Comparison of ENCODE assay signal across 13 cellular contexts in the genomic region with DNA sequence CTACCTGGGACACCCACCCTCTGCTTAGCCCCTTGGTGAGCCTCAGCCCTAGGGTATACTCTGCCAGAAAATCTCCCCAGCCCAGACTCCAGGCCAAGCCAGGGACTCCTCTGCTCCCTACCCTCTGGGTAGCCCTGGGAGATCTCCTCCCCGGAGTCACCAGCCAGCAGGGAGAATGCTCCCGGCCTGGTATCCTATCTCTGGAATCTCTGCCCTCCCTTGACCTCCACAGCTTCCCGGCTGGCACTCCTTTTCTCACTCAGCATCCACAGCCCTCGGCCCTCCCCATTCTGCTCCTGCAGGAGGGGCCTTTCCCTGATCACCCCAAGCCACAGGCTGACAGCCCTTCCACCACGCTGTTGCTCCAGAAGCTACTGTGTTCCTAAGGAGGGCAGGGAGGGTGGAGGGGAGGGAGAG. TPM values are rescaled to one million over a fixed set of nuclear protein-coding genes. Genes with fewer than 3 reads are reported as not detected.
A peak's percentile ranks its signal among the peaks of the same experiment; 100 is the strongest.
DNase-seq lines count a peak whose midpoint lies in the region; ATAC-seq, FAIRE-seq and TF ChIP-seq lines count a peak whose summit lies in the region.
"Had no signal": no experiment of that assay in that cellular context is flagged by ENCODE, and none has a peak within 500 bp of the region (broad histone marks: within the 10 kb centered on the region; RNA-seq: fewer than 3 reads in every experiment).

No MANE protein-coding gene starts in this region.

- no peak for ATAC-seq in naive thymus-derived CD4-positive, alpha-beta T cell
- no peak for ATAC-seq in HG02970 (IDR thresholded peaks at IDR 0.05; ENCODE audit: low FRiP score, unreplicated experiment)
- ATAC-seq in Right ventricle myocardium superior (ENCODE audit: poor library complexity), result no peak

- no peaks in the 10 kb centered on the region for H3K9me3 ChIP-seq in BE2C
- no peaks in the 10 kb centered on the region for H3K9me3 ChIP-seq in naive thymus-derived CD4-positive, alpha-beta T cell (ENCODE audit: control insufficient read depth in 2 of 3, low read length in 3 of 3)
- H3K9me3 ChIP-seq: colonic mucosa, Peyer's patch, prostate gland, transverse colon had no signal

- TF ChIP-seq CTCF in BE2C (IDR thresholded peaks at IDR 0.05; ENCODE audit: low read depth, low read length), result no peak

- H3K27ac Mint-ChIP-seq in naive thymus-derived CD4-positive, alpha-beta T cell, result peak overlapping the region in 8 of 9 donors; percentile 71 to 93 (median 84)

- POLR2A ChIA-PET in naive thymus-derived CD4-positive, alpha-beta T cell (lab: Charles Lee), result interaction anchor here (0.6 kb wide), 1 partner anchor 20 kb away, joined by 3 read pairs; no protein-coding TSS in a partner anchor

- H3K4me1 ChIP-seq in BE2C, result peaks cover 12% of the 10 kb centered on the region
- peaks cover 7 to 35% of the 10 kb centered on the region in 2 donors for H3K4me1 ChIP-seq in naive thymus-derived CD4-positive, alpha-beta T cell (ENCODE audit: control insufficient read depth in 2 of 2, insufficient read depth in 2 of 2, low read length in 2 of 2)
- H3K4me1 ChIP-seq: colonic mucosa, prostate gland, transverse colon had no signal

- H3K27me3 Mint-ChIP-seq in naive thymus-derived CD4-positive, alpha-beta T cell, result no peaks in the 10 kb centered on the region

- peak overlapping the region in 9 of 10 donors; percentile 55 to 75 (median 67) for H3K4me3 Mint-ChIP-seq in naive thymus-derived CD4-positive, alpha-beta T cell

- no peaks in the 10 kb centered on the region for H3K9me3 Mint-ChIP-seq in naive thymus-derived CD4-positive, alpha-beta T cell

- DNase-seq in BE2C, result peak; percentile 44
- DNase-seq in HTR-8/SVneo (ENCODE audit: insufficient read length, low spot score), result no peak
- DNase-seq in naive thymus-derived CD4-positive, alpha-beta T cell, result no peak
- DNase-seq in NCI-H1092 treated with DMSO at 0.1 percent for 48 hours (lab: John Stamatoyannopoulos, UW), result no peak
- DNase-seq in nucleus accumbens (lab: John Stamatoyannopoulos, UW), result no peak
- DNase-seq in Right ventricle myocardium superior, result no peak
- DNase-seq: colonic mucosa, NCI-H1105 treated with DMSO at 0.1 percent for 48 hours, Peyer's patch, transverse colon had no signal

- peaks cover 12 to 64% (median 52%) of the 10 kb centered on the region in 7 donors for H3K4me1 Mint-ChIP-seq in naive thymus-derived CD4-positive, alpha-beta T cell

- no peak overlapping the region for H3K4me3 ChIP-seq in BE2C (ENCODE audit: low read depth, low read length)
- no peak overlapping the region for H3K4me3 ChIP-seq in naive thymus-derived CD4-positive, alpha-beta T cell (ENCODE audit: low read length)
- H3K4me3 ChIP-seq: colonic mucosa, Peyer's patch, prostate gland, transverse colon had no signal

- CTCF ChIA-PET in naive thymus-derived CD4-positive, alpha-beta T cell (lab: Charles Lee), result no interaction called here

- H3K36me3 Mint-ChIP-seq in naive thymus-derived CD4-positive, alpha-beta T cell, result peaks cover 0 to 24% (median 3%) of the 10 kb centered on the region in 5 donors

- intact Hi-C loops in naive thymus-derived CD4-positive, alpha-beta T cell (cut with micrococcal nuclease), result loop anchor here in 1 of 2 donors (2.0 kb wide), 1 partner anchor 18 kb away; no protein-coding TSS in a partner anchor
- intact Hi-C loops in Right ventricle myocardium superior (cut with DNase I), result no loop called here

- FAIRE-seq in HTR-8/SVneo (lab: Jason Lieb, UNC), result peak; percentile 71

- H3K27ac ChIP-seq in angular gyrus (ENCODE audit: low read depth, low read length), result peak overlapping the region; percentile 22
- H3K27ac ChIP-seq in naive thymus-derived CD4-positive, alpha-beta T cell (ENCODE audit: low read depth, low read length), result peak overlapping the region; percentile 43
- H3K27ac ChIP-seq: colonic mucosa, Peyer's patch, prostate gland, transverse colon had no signal

- H3K36me3 ChIP-seq in BE2C, result no peaks in the 10 kb centered on the region
- H3K36me3 ChIP-seq in naive thymus-derived CD4-positive, alpha-beta T cell (ENCODE audit: control insufficient read depth in 2 of 3, insufficient read depth in 3 of 3, low read length in 3 of 3), result peaks cover 0 to 16% (median 5%) of the 10 kb centered on the region in 3 experiments
- H3K36me3 ChIP-seq: colonic mucosa, Peyer's patch, prostate gland, transverse colon had no signal

- no peaks in the 10 kb centered on the region for H3K27me3 ChIP-seq in BE2C
- no peaks in the 10 kb centered on the region for H3K27me3 ChIP-seq in naive thymus-derived CD4-positive, alpha-beta T cell (ENCODE audit: control insufficient read depth in 2 of 2, insufficient read depth in 2 of 2, low read length in 2 of 2)
- H3K27me3 ChIP-seq: colonic mucosa, Peyer's patch, transverse colon had no signal

RNA-seq across cellular contexts. Expression of gene NOL4L, which starts 22.6 kb away (rescaled TPM):
- polyA plus RNA-seq in BE2C (2012; ENCODE audit: insufficient read depth, insufficient read length, low read depth), result 86.2 TPM
- total RNA-seq in naive thymus-derived CD4-positive, alpha-beta T cell, result 10 to 100 TPM; 29.4 to 81.9 (median 74.6) TPM
- polyA plus RNA-seq in naive thymus-derived CD4-positive, alpha-beta T cell, result 10 to 100 TPM; 17.3 to 23.5 TPM
- 3.5 TPM for total RNA-seq in Right ventricle myocardium superior
